9 cellular contexts compared by ENCODE assay signal in the genomic region with DNA sequence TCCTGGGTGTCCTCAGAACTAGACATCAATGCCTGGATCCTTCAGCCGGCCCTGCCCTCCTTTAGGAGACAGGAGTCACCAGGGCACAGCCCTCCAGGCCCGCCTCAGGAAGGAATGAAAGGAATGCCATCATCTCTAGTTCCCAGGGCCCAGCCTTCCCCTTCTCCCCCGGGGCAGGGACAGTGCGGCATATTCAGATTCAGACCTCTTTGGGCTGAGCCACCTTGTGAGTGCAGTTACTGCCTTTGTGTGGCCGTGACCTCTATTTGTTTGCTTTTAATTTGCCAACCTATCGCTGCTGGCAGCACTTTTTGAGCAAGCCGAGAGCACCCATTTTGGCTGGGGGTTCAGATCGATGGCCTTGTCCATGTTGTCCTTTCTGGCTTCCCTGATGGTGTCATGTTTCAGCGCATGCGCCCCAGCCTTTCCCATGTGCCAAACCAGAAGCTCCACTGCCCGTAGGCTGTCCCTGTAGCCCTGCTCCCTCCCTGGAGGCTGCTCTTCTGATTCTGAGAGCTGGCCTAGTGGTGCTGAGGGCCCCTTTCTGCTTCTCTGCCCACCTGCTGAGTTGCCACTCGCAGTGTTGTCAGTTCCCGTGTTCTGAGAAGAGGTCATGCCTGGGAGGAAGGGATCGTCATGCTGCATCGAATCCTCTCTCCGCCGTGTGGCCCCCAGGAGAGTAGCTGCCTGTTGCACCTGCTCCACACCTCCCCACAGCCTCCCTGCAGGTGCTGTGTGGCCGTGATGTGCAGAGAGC. TPM values are rescaled to one million over a fixed set of nuclear protein-coding genes. Genes with fewer than 3 reads are reported as not detected.
DNase-seq lines count a peak whose midpoint lies in the region; ATAC-seq and TF ChIP-seq lines count a peak whose summit lies in the region.
"Had no signal": no experiment of that assay in that cellular context is flagged by ENCODE, and none has a peak within 500 bp of the region (broad histone marks: within the 10 kb centered on the region; RNA-seq: fewer than 3 reads in every experiment).

No MANE protein-coding gene starts in this region.

- CTCF ChIA-PET in activated naive CD4-positive, alpha-beta T cell treated with anti-CD3 and anti-CD28 coated beads for 36 hours (lab: Charles Lee): interaction anchor here (0.8 to 1.6 kb wide), 2 partner anchors 25 to 29 kb away, joined by 4 to 10 read pairs; a partner anchor contains a TSS

- H3K36me3 ChIP-seq in esophagus muscularis mucosa: peaks cover 32 to 85% (median 67%) of the 10 kb centered on the region in 4 donors

- ATAC-seq in HG03571 (IDR thresholded peaks at IDR 0.05; ENCODE audit: unreplicated experiment) (no peak), HG03520 (IDR thresholded peaks at IDR 0.05; ENCODE audit: unreplicated experiment) (no peak), GM18867 (IDR thresholded peaks at IDR 0.05; ENCODE audit: unreplicated experiment) (no peak)

- peaks cover 17 to 27% (median 26%) of the 10 kb centered on the region in 4 donors for H3K4me1 ChIP-seq in esophagus muscularis mucosa

- TF ChIP-seq CTCF in esophagus muscularis mucosa (IDR thresholded peaks at IDR 0.05): no peak

- 63% methylated on average over 15 of the region's 18 CpGs for WGBS in esophagus muscularis mucosa

- peak overlapping the region; percentile 37 to 58 (median 54) for H3K27ac ChIP-seq in esophagus muscularis mucosa (replicated peaks in 1 of 4)

- no peaks in the 10 kb centered on the region for H3K9me3 Mint-ChIP-seq in activated naive CD4-positive, alpha-beta T cell treated with anti-CD3 and anti-CD28 coated beads for 36 hours
- H3K9me3 Mint-ChIP-seq: activated CD4-positive, alpha-beta memory T cell treated with anti-CD3 and anti-CD28 coated beads, Interleukin-2, amount 10 ng/mL, durations not matched to agents 7 days and 5 days had no signal

- H3K36me3 Mint-ChIP-seq in activated naive CD4-positive, alpha-beta T cell treated with anti-CD3 and anti-CD28 coated beads for 36 hours (ENCODE audit: low read depth): peaks cover 10% of the 10 kb centered on the region

- H3K27me3 ChIP-seq in esophagus muscularis mucosa: no peaks in the 10 kb centered on the region

- H3K4me3 ChIP-seq in esophagus muscularis mucosa: no peak overlapping the region

- TF ChIP-seq EP300 in esophagus muscularis mucosa (IDR thresholded peaks at IDR 0.05): no peak

- no peaks in the 10 kb centered on the region for H3K27me3 Mint-ChIP-seq in activated naive CD4-positive, alpha-beta T cell treated with anti-CD3 and anti-CD28 coated beads for 36 hours (ENCODE audit: low read depth)
- H3K27me3 Mint-ChIP-seq: activated CD4-positive, alpha-beta memory T cell treated with anti-CD3 and anti-CD28 coated beads, Interleukin-2, amount 10 ng/mL, durations not matched to agents 7 days and 5 days had no signal

- no peak overlapping the region for H3K27ac Mint-ChIP-seq in activated naive CD4-positive, alpha-beta T cell treated with anti-CD3 and anti-CD28 coated beads for 36 hours
- H3K27ac Mint-ChIP-seq: activated CD4-positive, alpha-beta memory T cell treated with anti-CD3 and anti-CD28 coated beads, Interleukin-2, amount 10 ng/mL, durations not matched to agents 7 days and 5 days had no signal

- peak; percentile 97 for DNase-seq in DMS53 treated with DMSO at 0.1 percent for 48 hours (lab: John Stamatoyannopoulos, UW; ENCODE audit: unreplicated experiment)
- peak; percentile 89 for DNase-seq in NCI-H2196 (lab: John Stamatoyannopoulos, UW; ENCODE audit: unreplicated experiment)
- DNase-seq in esophagus muscularis mucosa (ENCODE audit: extremely low spot score): no peak
- peak; percentile 34 for DNase-seq in non-pigmented ciliary epithelial cell (ENCODE audit: low read depth)
- no peak for DNase-seq in activated naive CD4-positive, alpha-beta T cell treated with anti-CD3 and anti-CD28 coated beads for 36 hours
- DNase-seq: activated CD4-positive, alpha-beta memory T cell treated with anti-CD3 and anti-CD28 coated beads, Interleukin-2, amount 10 ng/mL, durations not matched to agents 7 days and 5 days had no signal

- H3K9me3 ChIP-seq in esophagus muscularis mucosa: no peaks in the 10 kb centered on the region

- no peak overlapping the region for H3K4me3 Mint-ChIP-seq in activated naive CD4-positive, alpha-beta T cell treated with anti-CD3 and anti-CD28 coated beads for 36 hours
- H3K4me3 Mint-ChIP-seq: activated CD4-positive, alpha-beta memory T cell treated with anti-CD3 and anti-CD28 coated beads, Interleukin-2, amount 10 ng/mL, durations not matched to agents 7 days and 5 days had no signal

- intact Hi-C loops in esophagus muscularis mucosa (cut with DNase I): no loop called here
- intact Hi-C loops in activated naive CD4-positive, alpha-beta T cell treated with anti-CD3 and anti-CD28 coated beads for 36 hours (cut with micrococcal nuclease): no loop called here

- H3K4me1 Mint-ChIP-seq in activated naive CD4-positive, alpha-beta T cell treated with anti-CD3 and anti-CD28 coated beads for 36 hours (ENCODE audit: low read depth): no peaks in the 10 kb centered on the region

- no peak for TF ChIP-seq POLR2A in esophagus muscularis mucosa (IDR thresholded peaks at IDR 0.05; ENCODE audit: low read depth)

RNA-seq across cellular contexts. Expression of a gene that starts 10.9 kb away (rescaled TPM):
- total RNA-seq in esophagus muscularis mucosa: 1 to 10 TPM; 2.2 to 6.0 (median 4.2) TPM
- 1 to 10 TPM; 3.3 to 4.2 TPM for total RNA-seq in activated naive CD4-positive, alpha-beta T cell treated with anti-CD3 and anti-CD28 coated beads for 36 hours

RNA-seq across cellular contexts. Expression of a gene that starts 16.9 kb away (rescaled TPM):
- total RNA-seq in esophagus muscularis mucosa: 10 to 100 TPM; 11.8 to 30.3 (median 22.1) TPM
- 10 to 100 TPM; 17.3 to 19.9 TPM for total RNA-seq in activated naive CD4-positive, alpha-beta T cell treated with anti-CD3 and anti-CD28 coated beads for 36 hours

RNA-seq across cellular contexts. Expression of a gene that starts 24.9 kb away (rescaled TPM):
- total RNA-seq in esophagus muscularis mucosa: 10 to 100 TPM; 12.4 to 17.2 (median 14.7) TPM
- 10 to 100 TPM; 25.0 to 27.3 TPM for total RNA-seq in activated naive CD4-positive, alpha-beta T cell treated with anti-CD3 and anti-CD28 coated beads for 36 hours

RNA-seq across cellular contexts. Expression of a gene that starts 37.0 kb away (rescaled TPM):
- total RNA-seq in esophagus muscularis mucosa: 10 to 100 TPM; 54.4 to 82.7 (median 75.4) TPM
- 1 to 10 TPM; 7.7 to 8.5 TPM for total RNA-seq in activated naive CD4-positive, alpha-beta T cell treated with anti-CD3 and anti-CD28 coated beads for 36 hours

Comparison
In these comparisons a context has a peak if more than half of its experiments do, and no peak if none do; other contexts are left out.
1. DNase-seq: peak in DMS53 treated with DMSO at 0.1 percent for 48 hours (single experiment), NCI-H2196 (single experiment) and non-pigmented ciliary epithelial cell (single experiment); none in esophagus muscularis mucosa (single experiment) and activated naive CD4-positive, alpha-beta T cell treated with anti-CD3 and anti-CD28 coated beads for 36 hours (single experiment).